15 cellular contexts compared by ENCODE assay signal in genomic region chr3:100107227-100107626, GRCh38. TPM values are rescaled to one million over a fixed set of nuclear protein-coding genes. Genes with fewer than 3 reads are reported as not detected.
A peak's percentile ranks its signal among the peaks of the same experiment; 100 is the strongest.
DNase-seq lines count a peak whose midpoint lies in the region; ATAC-seq, FAIRE-seq and TF ChIP-seq lines count a peak whose summit lies in the region.
"Had no signal": no experiment of that assay in that cellular context is flagged by ENCODE, and none has a peak within 500 bp of the region (broad histone marks: within the 10 kb centered on the region; RNA-seq: fewer than 3 reads in every experiment).

No MANE protein-coding gene starts in this region.

- no peak for ATAC-seq in A549

- no peak for TF ChIP-seq RAD21 in A549 (conservative IDR thresholded peaks at IDR 0.05 in 1 of 2, IDR thresholded peaks at IDR 0.05 in 1 of 2)

- H3K9me3 Mint-ChIP-seq in immature natural killer cell, result no peaks in the 10 kb centered on the region

- no peak for TF ChIP-seq EP300 in A549 (IDR thresholded peaks at IDR 0.05)

- H3K27ac Mint-ChIP-seq in immature natural killer cell, result no peak overlapping the region

- H4K91ac ChIP-seq in mesenchymal stem cell (ENCODE audit: low read length), result no peak overlapping the region

- no peak overlapping the region for H3K4me3 Mint-ChIP-seq in immature natural killer cell

- POLR2A ChIA-PET in A549 (lab: Yijun Ruan, JAX), result no interaction called here

- H3K4ac ChIP-seq in mesenchymal stem cell (ENCODE audit: low read depth in 1 of 2, low read length in 2 of 2), result no peak overlapping the region

- H2AK5ac ChIP-seq in mesenchymal stem cell (ENCODE audit: low read length, severe bottlenecking), result no peak overlapping the region

- H2BK12ac ChIP-seq in mesenchymal stem cell (ENCODE audit: low read length in 2 of 2), result no peak overlapping the region

- no peaks in the 10 kb centered on the region for H3K27me3 ChIP-seq in mesenchymal stem cell (ENCODE audit: control insufficient read depth in 1 of 2, insufficient read depth in 1 of 2, low read length in 2 of 2)
- H3K27me3 ChIP-seq: SJCRH30 had no signal

- H2BK5ac ChIP-seq in mesenchymal stem cell (ENCODE audit: low read depth, low read length, poor library complexity, severe bottlenecking), result no peak overlapping the region

- H2AFZ ChIP-seq in mesenchymal stem cell (ENCODE audit: low read depth, low read length), result no peak overlapping the region

- no peak overlapping the region for H3K18ac ChIP-seq in mesenchymal stem cell (ENCODE audit: low read depth in 1 of 2, low read length in 2 of 2)

- no peak for FAIRE-seq in A549 (lab: Jason Lieb, UNC)
- no peak for FAIRE-seq in HTR-8/SVneo (lab: Jason Lieb, UNC)

- H3K4me1 ChIP-seq in A549 (peaks cover 27% of the 10 kb centered on the region), mesenchymal stem cell (ENCODE audit: control insufficient read depth, insufficient read depth, low read depth, low read length) (peaks cover 8% of the 10 kb centered on the region)

- TF ChIP-seq CTCF in A549 (IDR thresholded peaks at IDR 0.05), result no peak

- WGBS in A549 (ENCODE audit: missing lambda C conversion rate), result 28% methylated on average over 3 of the region's 3 CpGs
- no CpG with 5 or more reads among the region's 3 CpGs for WGBS in mesenchymal stem cell

- H3K9ac ChIP-seq in mesenchymal stem cell (ENCODE audit: low read length), result peak overlapping the region; percentile 31

- peaks cover 0 to 5% (median 0%) of the 10 kb centered on the region in 3 donors for H3K36me3 Mint-ChIP-seq in immature natural killer cell

- H3K4me2 ChIP-seq in A549 (peak overlapping the region; percentile 34), mesenchymal stem cell (ENCODE audit: low read length, poor library complexity, severe bottlenecking) (no peak overlapping the region)

- no peak overlapping the region for H4K8ac ChIP-seq in mesenchymal stem cell (ENCODE audit: low read length)

- H3K27ac ChIP-seq in A549 (no peak overlapping the region), mesenchymal stem cell (ENCODE audit: low read length, poor library complexity, severe bottlenecking) (no peak overlapping the region)
- H3K27ac ChIP-seq: SJCRH30 had no signal

- no peaks in the 10 kb centered on the region for H3K4me1 Mint-ChIP-seq in immature natural killer cell

- CTCF ChIA-PET in A549 (lab: Yijun Ruan, JAX), result interaction anchor here (0.6 kb wide), 1 partner anchor 275 kb away, joined by 4 read pairs; no protein-coding TSS in a partner anchor

- no peak overlapping the region for H3K23ac ChIP-seq in mesenchymal stem cell (ENCODE audit: low read length in 2 of 2)

- H3K9me3 ChIP-seq in A549, result no peaks in the 10 kb centered on the region
- no peaks in the 10 kb centered on the region for H3K9me3 ChIP-seq in mesenchymal stem cell (ENCODE audit: control insufficient read depth, low read length)

- TF ChIP-seq POLR2A in A549 (IDR thresholded peaks at IDR 0.05; ENCODE audit: low read length), result no peak

- H3K36me3 ChIP-seq in mesenchymal stem cell (ENCODE audit: control insufficient read depth in 1 of 2, insufficient read depth in 2 of 2, low read depth in 1 of 2, low read length in 2 of 2), result no peaks in the 10 kb centered on the region
- H3K36me3 ChIP-seq: SJCRH30 had no signal

- H3K4me3 ChIP-seq in A549 (no peak overlapping the region), mesenchymal stem cell (ENCODE audit: insufficient read depth in 1 of 2, low read depth in 1 of 2, low read length in 2 of 2) (no peak overlapping the region)
- H3K4me3 ChIP-seq: SJCRH30 had no signal

- no peak overlapping the region for H2BK15ac ChIP-seq in mesenchymal stem cell (ENCODE audit: low read depth, poor library complexity, severe bottlenecking)

- no peaks in the 10 kb centered on the region for H3K27me3 Mint-ChIP-seq in immature natural killer cell (ENCODE audit: low read depth in 3 of 3)

- H2BK120ac ChIP-seq in mesenchymal stem cell (ENCODE audit: low read depth, low read length), result no peak overlapping the region

- no peaks in the 10 kb centered on the region for H3K79me1 ChIP-seq in mesenchymal stem cell (replicated peaks; ENCODE audit: low read length, poor library complexity, severe bottlenecking)

- H3K14ac ChIP-seq in mesenchymal stem cell (ENCODE audit: low read length in 2 of 2), result no peak overlapping the region

- DNase-seq in A549 (ENCODE audit: low read depth in 1 of 2, low spot score in 1 of 2), result no peak
- peak; percentile 28 for DNase-seq in LoVo (ENCODE audit: low spot score)
- peak; percentile 48 for DNase-seq in dermis blood vessel endothelial cell
- DNase-seq in mesenchymal stem cell, result peak; percentile 62
- no peak for DNase-seq in midbrain (lab: John Stamatoyannopoulos, UW)
- no peak for DNase-seq in immature natural killer cell
- DNase-seq in activated T-cell treated with anti-CD3 and anti-CD28 coated beads for 4 hours, result no peak
- DNase-seq in HTR-8/SVneo (ENCODE audit: insufficient read length, low spot score), result no peak
- DNase-seq: activated naive CD4-positive, alpha-beta T cell treated with anti-CD3 and anti-CD28 coated beads, Interleukin-2, amount 50 U/mL, for 16 hours; DMS153; NCI-H146; NCI-H510A treated with DMSO at 0.1 percent for 48 hours; posterior cingulate gyrus; stimulated activated CD4-positive, alpha-beta T cell treated with anti-CD3 and anti-CD28 coated beads, Interleukin-2, amount 100 ng/mL, for 24 hours had no signal

TF ChIP-seq in A549, 52 proteins besides CTCF, POLR2A, EP300 and RAD21:
- no peak for TF ChIP-seq HDAC2 (IDR thresholded peaks at IDR 0.05)
- TF ChIP-seq MAFK (IDR thresholded peaks at IDR 0.05; ENCODE audit: partially characterized antibody), result no peak
- no peak for TF ChIP-seq ESRRA (IDR thresholded peaks at IDR 0.05; ENCODE audit: borderline replicate concordance, low read length)

RNA-seq across cellular contexts. Expression of gene FILIP1L, which starts 7.1 kb away (rescaled TPM):
- 0.29 and 0.45 TPM in 2 replicates for polyA plus RNA-seq in A549 (2011; rRNA removed)
- polyA plus RNA-seq in A549 (2012; cell fraction: cytosol; rRNA removed), result 0.07 and 0.26 TPM in 2 replicates
- 0.06 and 0.12 TPM in 2 replicates for polyA plus RNA-seq in A549 (2012; cell fraction: nucleus; rRNA removed)
- 0.19 to 0.45 TPM (median 0.22 TPM) in 3 replicates for polyA plus RNA-seq in A549 (2017; fragmentation: RNase III; extraction: RNeasy Plus Mini Kit Qiagen cat#74134 plus additional on column Dnase treatment)
- 0.21 and 1.8 TPM in 2 replicates for polyA minus RNA-seq in A549 (2011; rRNA and poly(A)+ RNA removed)
- 22.0 and 42.7 TPM in 2 replicates for total RNA-seq in dermis blood vessel endothelial cell
- 200 TPM for polyA plus RNA-seq in mesenchymal stem cell (2013, experiment 1 of 2)
- 198 TPM for polyA plus RNA-seq in mesenchymal stem cell (2013, experiment 2 of 2)
- polyA plus RNA-seq in immature natural killer cell, result under 1 TPM in 1 of 3 donors, not detected in 2; 0.09 TPM

Comparison
In these comparisons a context has a peak if more than half of its experiments do, and no peak if none do; other contexts are left out.
1. DNase-seq: peak in LoVo (single experiment), dermis blood vessel endothelial cell (single experiment) and mesenchymal stem cell (single experiment); none in A549 (0 of 2), midbrain (single experiment), immature natural killer cell (0 of 3), activated T-cell treated with anti-CD3 and anti-CD28 coated beads for 4 hours (single experiment) and HTR-8/SVneo (single experiment).